10 cellular contexts compared by ENCODE assay signal in genomic region chr7:29337628-29338116, GRCh38.
A peak's percentile ranks its signal among the peaks of the same experiment; 100 is the strongest.
DNase-seq lines count a peak whose midpoint lies in the region; ATAC-seq, FAIRE-seq and TF ChIP-seq lines count a peak whose summit lies in the region.
"Had no signal": no experiment of that assay in that cellular context is flagged by ENCODE, and none has a peak within 500 bp of the region (broad histone marks: within the 10 kb centered on the region; RNA-seq: fewer than 3 reads in every experiment).

No MANE protein-coding gene starts in this region.

- peaks cover 16% of the 10 kb centered on the region for H3K4me1 Mint-ChIP-seq in activated T-cell treated with anti-CD3 and anti-CD28 coated beads, Interleukin-2, amount 50 U/mL, for 4 hours (ENCODE audit: low read depth)

- H3K4me1 ChIP-seq in upper lobe of right lung (peaks cover 9% of the 10 kb centered on the region), kidney (ENCODE audit: control insufficient read depth in 1 of 2, insufficient read depth in 1 of 2, low read depth in 1 of 2, low read length in 2 of 2) (no peaks in the 10 kb centered on the region)

- intact Hi-C loops in upper lobe of right lung (cut with DNase I) (no loop called here), kidney (cut with DNase I) (no loop called here)

- DNase-seq in stimulated activated CD4-positive, alpha-beta T cell treated with anti-CD3 and anti-CD28 coated beads, Interleukin-4, amount 100 ng/mL, for 24 hours, result peak; percentile 8
- DNase-seq in stimulated activated CD4-positive, alpha-beta T cell treated with anti-CD3 and anti-CD28 coated beads, Interleukin-15, amount 100 ng/mL, for 24 hours, result no peak
- DNase-seq in activated T-cell treated with anti-CD3 and anti-CD28 coated beads, Interleukin-2, amount 50 U/mL, for 4 hours, result no peak
- no peak for DNase-seq in upper lobe of right lung
- DNase-seq in NCI-H2081 treated with DMSO at 0.1 percent for 48 hours (lab: John Stamatoyannopoulos, UW), result no peak
- DNase-seq in kidney, result no peak
- DNase-seq: ovary had no signal

- peak overlapping the region; percentile 70 for H3K27ac ChIP-seq in layer of hippocampus (ENCODE audit: low read depth, low read length)
- no peak overlapping the region for H3K27ac ChIP-seq in upper lobe of right lung
- H3K27ac ChIP-seq in kidney (ENCODE audit: low read depth in 2 of 2, low read length in 2 of 2), result no peak overlapping the region
- H3K27ac ChIP-seq: ovary had no signal

- no peak for FAIRE-seq in kidney (lab: Jason Lieb, UNC)
- FAIRE-seq: RCC 7860 had no signal

- TF ChIP-seq CTCF in upper lobe of right lung (IDR thresholded peaks at IDR 0.05), result no peak
- no peak for TF ChIP-seq CTCF in kidney (IDR thresholded peaks at IDR 0.05; ENCODE audit: borderline replicate concordance, extremely low read depth, insufficient read depth)

- H3K36me3 ChIP-seq in upper lobe of right lung (no peaks in the 10 kb centered on the region), kidney (ENCODE audit: control insufficient read depth in 1 of 2, insufficient read depth in 2 of 2, low read length in 2 of 2) (no peaks in the 10 kb centered on the region)
- H3K36me3 ChIP-seq: ovary had no signal

- ATAC-seq in activated T-cell treated with anti-CD3 and anti-CD28 coated beads, Interleukin-2, amount 50 U/mL, for 4 hours, result peak; percentile 64 to 74
- peak; percentile 32 for ATAC-seq in upper lobe of right lung
- no peak for ATAC-seq in GM19397 (IDR thresholded peaks at IDR 0.05; ENCODE audit: unreplicated experiment)

- no peaks in the 10 kb centered on the region for H3K9me3 Mint-ChIP-seq in activated T-cell treated with anti-CD3 and anti-CD28 coated beads, Interleukin-2, amount 50 U/mL, for 4 hours

- H3K27me3 ChIP-seq in layer of hippocampus (ENCODE audit: control insufficient read depth, insufficient read depth, low read length) (no peaks in the 10 kb centered on the region), upper lobe of right lung (no peaks in the 10 kb centered on the region)
- H3K27me3 ChIP-seq: ovary had no signal

- H3K4me3 Mint-ChIP-seq in activated T-cell treated with anti-CD3 and anti-CD28 coated beads, Interleukin-2, amount 50 U/mL, for 4 hours, result peak overlapping the region; percentile 53

- no peaks in the 10 kb centered on the region for H3K36me3 Mint-ChIP-seq in activated T-cell treated with anti-CD3 and anti-CD28 coated beads, Interleukin-2, amount 50 U/mL, for 4 hours (ENCODE audit: insufficient read depth)

- H3K9ac ChIP-seq in kidney (ENCODE audit: low read length in 2 of 2), result no peak overlapping the region

- H3K9me3 ChIP-seq in upper lobe of right lung, result no peaks in the 10 kb centered on the region
- no peaks in the 10 kb centered on the region for H3K9me3 ChIP-seq in kidney (ENCODE audit: control insufficient read depth in 1 of 2, low read length in 2 of 2)
- H3K9me3 ChIP-seq: ovary had no signal

- no peak overlapping the region for H3K4me3 ChIP-seq in upper lobe of right lung
- H3K4me3 ChIP-seq in kidney (ENCODE audit: low read length in 2 of 2), result no peak overlapping the region
- H3K4me3 ChIP-seq: ovary had no signal

- H3K27me3 Mint-ChIP-seq in activated T-cell treated with anti-CD3 and anti-CD28 coated beads, Interleukin-2, amount 50 U/mL, for 4 hours (ENCODE audit: low read depth), result no peaks in the 10 kb centered on the region
